In genomic region chr11:57514538-57515331, GRCh38 we compare ENCODE assay signal across 1 cellular context.
A peak's percentile ranks its signal among the peaks of the same experiment; 100 is the strongest.
TF ChIP-seq lines count a peak whose summit lies in the region.

No MANE protein-coding gene starts in this region.

TF ChIP-seq in GM12878, 131 proteins besides CTCF, POLR2A, EP300 and RAD21:
- TF ChIP-seq USF2 (IDR thresholded peaks at IDR 0.05; ENCODE audit: borderline replicate concordance, low read depth, low read length) (no peak), SMAD5 (IDR thresholded peaks at IDR 0.05; ENCODE audit: low read depth) (no peak), WRNIP1 (IDR thresholded peaks at IDR 0.05; ENCODE audit: borderline replicate concordance, low read depth, low read length) (no peak), HSF1 (IDR thresholded peaks at IDR 0.05; ENCODE audit: low read depth, low read length) (no peak), RAD51 (IDR thresholded peaks at IDR 0.05) (peak; percentile 70; the same call in 1 of the 2 replicates), SUPT20H (IDR thresholded peaks at IDR 0.05; ENCODE audit: borderline replicate concordance, control insufficient read depth, low read depth, low read length) (no peak), SIN3A (IDR thresholded peaks at IDR 0.05; ENCODE audit: low read depth, low read length) (peak; percentile 38; the same call in 1 of the 2 replicates), ETV6 (conservative IDR thresholded peaks at IDR 0.05 in 1 of 2, IDR thresholded peaks at IDR 0.05 in 1 of 2; ENCODE audit: borderline replicate concordance in 1 of 2, low read depth in 1 of 2) (no peak), SUZ12 (IDR thresholded peaks at IDR 0.05; ENCODE audit: unreplicated experiment) (no peak), NR2C1 (IDR thresholded peaks at IDR 0.05) (no peak), MAX (IDR thresholded peaks at IDR 0.05; ENCODE audit: low read depth, low read length) (peak; percentile 61; the same call in 1 of the 2 replicates), POLR2AphosphoS5 (IDR thresholded peaks at IDR 0.05; ENCODE audit: low read length) (no peak), CHD2 (IDR thresholded peaks at IDR 0.05; ENCODE audit: borderline replicate concordance, low read depth, low read length) (no peak), MYC (IDR thresholded peaks at IDR 0.05; ENCODE audit: insufficient read depth, insufficient read length, insufficient replicate concordance, low read length, severe bottlenecking) (peak; percentile 43), ATF3 (IDR thresholded peaks at IDR 0.05; ENCODE audit: borderline replicate concordance, extremely low read depth, low read depth, low read length) (no peak), SIX5 (IDR thresholded peaks at IDR 0.05; ENCODE audit: low read depth, low read length, severe bottlenecking) (no peak), TBL1XR1 (IDR thresholded peaks at IDR 0.05; ENCODE audit: low read depth, low read length) (no peak), ELK1 (IDR thresholded peaks at IDR 0.05; ENCODE audit: low read depth, low read length) (peak; percentile 96), MXI1 (IDR thresholded peaks at IDR 0.05; ENCODE audit: low read depth, low read length) (peak; percentile 23; the same call in 1 of the 2 replicates), SPI1 (IDR thresholded peaks at IDR 0.05; ENCODE audit: borderline replicate concordance, insufficient read depth, low read depth, low read length) (peak; percentile 28; the same call in 1 of the 2 replicates), EGR1 (IDR thresholded peaks at IDR 0.05; ENCODE audit: borderline replicate concordance in 1 of 2, low read depth in 2 of 2, low read length in 2 of 2) (peak in 1 of 2 experiments; percentile 68; a peak in 1 of 3 replicates), TCF3 (IDR thresholded peaks at IDR 0.05; ENCODE audit: borderline replicate concordance, insufficient read depth, low read depth, low read length) (0 out of 2 replicates have a peak, but pooled peaks have one; percentile 33), HDAC2 (IDR thresholded peaks at IDR 0.05) (0 out of 2 replicates have a peak, but pooled peaks have one; percentile 41), POU2F2 (IDR thresholded peaks at IDR 0.05; ENCODE audit: borderline replicate concordance, low read depth, low read length) (no peak), SRF (IDR thresholded peaks at IDR 0.05; ENCODE audit: low read depth in 2 of 2, low read length in 2 of 2) (peak; percentile 90 to 94), GATAD2B (conservative IDR thresholded peaks at IDR 0.05; ENCODE audit: low read depth) (peak; percentile 48; the same call in 1 of the 2 replicates), USF1 (IDR thresholded peaks at IDR 0.05; ENCODE audit: borderline replicate concordance, extremely low read length, insufficient read depth, low read depth, low read length) (peak; percentile 49), DPF2 (IDR thresholded peaks at IDR 0.05) (no peak), ATF2 (IDR thresholded peaks at IDR 0.05; ENCODE audit: low read length) (no peak), IKZF2 (IDR thresholded peaks at IDR 0.05) (peak in 1 of 2 experiments; percentile 33; a peak in 2 of 4 replicates), ZNF687 (IDR thresholded peaks at IDR 0.05) (peak; percentile 58), YBX1 (IDR thresholded peaks at IDR 0.05) (no peak), CHD1 (IDR thresholded peaks at IDR 0.05; ENCODE audit: low read depth, low read length) (0 out of 2 replicates have a peak, but pooled peaks have one; percentile 60), ZNF217 (IDR thresholded peaks at IDR 0.05) (peak; percentile 60; the same call in 1 of the 2 replicates), CREB1 (IDR thresholded peaks at IDR 0.05; ENCODE audit: low read depth) (no peak), ASH2L (IDR thresholded peaks at IDR 0.05; ENCODE audit: borderline replicate concordance, low read depth) (no peak), NR2F1 (conservative IDR thresholded peaks at IDR 0.05) (peak; percentile 49; the same call in 1 of the 2 replicates)
TF ChIP-seq in GM12878: peak in this region for 18.
